In the genomic region with DNA sequence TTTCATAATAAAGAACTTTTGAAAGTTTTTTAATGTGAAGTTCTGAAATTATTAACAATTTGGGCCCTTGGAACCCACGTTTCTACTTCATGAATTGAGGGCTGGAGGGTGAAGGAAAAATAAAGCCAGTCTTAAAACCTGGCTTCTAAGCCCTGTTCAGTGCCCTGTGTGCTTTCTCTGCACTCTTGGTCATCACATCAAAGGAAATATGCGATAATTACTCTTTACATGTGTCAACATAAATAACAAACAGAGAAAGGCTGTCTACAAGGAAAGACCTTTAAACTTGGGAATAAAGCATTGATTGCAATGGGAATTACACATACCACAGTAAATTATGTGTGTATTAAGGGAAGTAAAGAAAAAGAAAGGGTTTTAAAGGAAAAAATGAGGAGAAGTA, we compare ENCODE assay signal across 24 cellular contexts.
"Had no signal": no experiment of that assay in that cellular context is flagged by ENCODE, and none has a peak within 500 bp of the region (broad histone marks: within the 10 kb centered on the region; RNA-seq: fewer than 3 reads in every experiment).

No MANE protein-coding gene starts in this region.

- DNase-seq: hippocampal formation; kidney; left colon; left lung; lower lobe of right lung; mammary epithelial cell; mesenchymal stem cell; naive thymus-derived CD8-positive, alpha-beta T cell; ovary; stimulated activated CD4-positive, alpha-beta T cell treated with anti-CD3 and anti-CD28 coated beads, Interleukin-12 subunit alpha, Interleukin-12 subunit beta, amount 100 ng/mL, for 4 hours; stimulated activated CD4-positive, alpha-beta T cell treated with anti-CD3 and anti-CD28 coated beads, Interleukin-15, amount 100 ng/mL, for 24 hours; stimulated activated CD4-positive, alpha-beta T cell treated with anti-CD3 and anti-CD28 coated beads, Interleukin-2, amount 100 ng/mL, for 24 hours; stimulated activated CD4-positive, alpha-beta T cell treated with anti-CD3 and anti-CD28 coated beads, Interleukin-4, amount 100 ng/mL, for 1 hour; stimulated activated naive B cell treated with anti-CD40 and anti-IgM and Interleukin-4, amounts not matched to agents 10 μg/mL and 1 μg/mL and 100 μg/mL, for 72 hours; stimulated activated naive CD8-positive, alpha-beta T cell treated with anti-CD3 and anti-CD28 coated beads, Interleukin-15, Interleukin-2, amounts not matched to agents 100 U/mL and 50 U/mL, for 24 hours; stomach; testis; thyroid gland; transverse colon; upper lobe of right lung had no signal

- H3K27me3 Mint-ChIP-seq: stimulated activated naive B cell treated with anti-CD40 and anti-IgM and Interleukin-4, amounts not matched to agents 10 μg/mL and 1 μg/mL and 100 μg/mL, for 72 hours had no signal

- H3K27ac Mint-ChIP-seq: naive thymus-derived CD8-positive, alpha-beta T cell; progenitor cell of endocrine pancreas; stimulated activated naive B cell treated with anti-CD40 and anti-IgM and Interleukin-4, amounts not matched to agents 10 μg/mL and 1 μg/mL and 100 μg/mL, for 72 hours had no signal

- H3K9me3 ChIP-seq: left lung, lower lobe of right lung, ovary, right atrium auricular region, stomach, testis, thyroid gland, transverse colon, upper lobe of right lung had no signal

- H3K27me3 ChIP-seq: left lung, ovary, right atrium auricular region, stomach, testis, thyroid gland, transverse colon, upper lobe of right lung had no signal

- H3K4me1 ChIP-seq: lower lobe of right lung, testis, thyroid gland, upper lobe of right lung had no signal

- H3K27ac ChIP-seq: left lung, lower lobe of right lung, ovary, right atrium auricular region, skin epidermis, stomach, testis, thyroid gland, transverse colon, upper lobe of right lung had no signal

- ATAC-seq: left colon; left lung; lower lobe of right lung; naive thymus-derived CD8-positive, alpha-beta T cell; stimulated activated naive B cell treated with anti-CD40 and anti-IgM and Interleukin-4, amounts not matched to agents 10 μg/mL and 1 μg/mL and 100 μg/mL, for 72 hours; stimulated activated naive CD8-positive, alpha-beta T cell treated with anti-CD3 and anti-CD28 coated beads, Interleukin-15, Interleukin-2, amounts not matched to agents 100 U/mL and 50 U/mL, for 24 hours; upper lobe of right lung had no signal

- H3K36me3 ChIP-seq: left lung, lower lobe of right lung, ovary, right atrium auricular region, stomach, thyroid gland, transverse colon, upper lobe of right lung had no signal

- H3K9me3 Mint-ChIP-seq: naive thymus-derived CD8-positive, alpha-beta T cell; stimulated activated naive B cell treated with anti-CD40 and anti-IgM and Interleukin-4, amounts not matched to agents 10 μg/mL and 1 μg/mL and 100 μg/mL, for 72 hours had no signal

- FAIRE-seq: kidney, urothelium cell line had no signal

- H3K36me3 Mint-ChIP-seq: naive thymus-derived CD8-positive, alpha-beta T cell; stimulated activated naive B cell treated with anti-CD40 and anti-IgM and Interleukin-4, amounts not matched to agents 10 μg/mL and 1 μg/mL and 100 μg/mL, for 72 hours had no signal

- H3K4me3 Mint-ChIP-seq: naive thymus-derived CD8-positive, alpha-beta T cell; stimulated activated naive B cell treated with anti-CD40 and anti-IgM and Interleukin-4, amounts not matched to agents 10 μg/mL and 1 μg/mL and 100 μg/mL, for 72 hours had no signal

- H3K4me3 ChIP-seq: left lung, lower lobe of right lung, ovary, right atrium auricular region, skin epidermis, stomach, testis, thyroid gland, transverse colon, upper lobe of right lung had no signal
